Comparison of ENCODE assay signal across 9 cellular contexts in genomic region chr17:12342609-12343248, GRCh38.
DNase-seq lines count a peak whose midpoint lies in the region; ATAC-seq, FAIRE-seq and TF ChIP-seq lines count a peak whose summit lies in the region.
"Had no signal": no experiment of that assay in that cellular context is flagged by ENCODE, and none has a peak within 500 bp of the region (broad histone marks: within the 10 kb centered on the region; RNA-seq: fewer than 3 reads in every experiment).

No MANE protein-coding gene starts in this region.

- H3K4ac ChIP-seq in mesendoderm (ENCODE audit: low read depth, low read length): no peak overlapping the region

- FAIRE-seq in D721Med (lab: Jason Lieb, UNC): no peak

- no peaks in the 10 kb centered on the region for H3K4me1 ChIP-seq in mesendoderm (ENCODE audit: control insufficient read depth, low read depth, low read length)
- H3K4me1 ChIP-seq: HAP-1 had no signal

- no peak overlapping the region for H3K27ac Mint-ChIP-seq in activated naive CD8-positive, alpha-beta T cell treated with anti-CD3 and anti-CD28 coated beads for 36 hours

- no peak overlapping the region for H3K4me3 Mint-ChIP-seq in activated naive CD8-positive, alpha-beta T cell treated with anti-CD3 and anti-CD28 coated beads for 36 hours

- no peaks in the 10 kb centered on the region for H3K27me3 Mint-ChIP-seq in activated naive CD8-positive, alpha-beta T cell treated with anti-CD3 and anti-CD28 coated beads for 36 hours

- no peak overlapping the region for H2BK5ac ChIP-seq in mesendoderm (ENCODE audit: low read length)

- no CpG with 5 or more reads among the region's 7 CpGs for WGBS in mesendoderm (ENCODE audit: extremely low coverage, insufficient coverage, low lambda C conversion rate)

- no peak for DNase-seq in D721Med (ENCODE audit: insufficient read length, low spot score)
- DNase-seq in activated naive CD8-positive, alpha-beta T cell treated with anti-CD3 and anti-CD28 coated beads for 36 hours: peak; percentile 6
- DNase-seq in mesendoderm: peak; percentile 76
- DNase-seq in activated CD8-positive, alpha-beta memory T cell treated with anti-CD3 and anti-CD28 coated beads for 24 hours: no peak
- no peak for DNase-seq in dermis blood vessel endothelial cell

- no peaks in the 10 kb centered on the region for H3K79me2 ChIP-seq in mesendoderm (ENCODE audit: control insufficient read depth, insufficient read depth, low read length)

- no peak overlapping the region for H2BK120ac ChIP-seq in mesendoderm (ENCODE audit: low read depth, low read length)

- no peaks in the 10 kb centered on the region for H3K27me3 ChIP-seq in mesendoderm (ENCODE audit: insufficient read depth, low read length, poor library complexity)

- H3K23ac ChIP-seq in mesendoderm (ENCODE audit: low read length): no peak overlapping the region

- no peak overlapping the region for H4K5ac ChIP-seq in mesendoderm (ENCODE audit: low read length)

- H3K4me3 ChIP-seq in mesendoderm (ENCODE audit: low read length): no peak overlapping the region
- H3K4me3 ChIP-seq: HAP-1 had no signal

- TF ChIP-seq CTCF in D721Med (IDR thresholded peaks at IDR 0.05; ENCODE audit: insufficient read depth, missing control alignments): peak; percentile 32

- no peaks in the 10 kb centered on the region for H3K36me3 Mint-ChIP-seq in activated naive CD8-positive, alpha-beta T cell treated with anti-CD3 and anti-CD28 coated beads for 36 hours

- no peaks in the 10 kb centered on the region for H3K4me1 Mint-ChIP-seq in activated naive CD8-positive, alpha-beta T cell treated with anti-CD3 and anti-CD28 coated beads for 36 hours

- no peak overlapping the region for H3K56ac ChIP-seq in mesendoderm (ENCODE audit: low read length)

- peak; percentile 79 for ATAC-seq in GM19351 (IDR thresholded peaks at IDR 0.05; ENCODE audit: unreplicated experiment)
- ATAC-seq in HG03378 (IDR thresholded peaks at IDR 0.05; ENCODE audit: unreplicated experiment): no peak
- no peak for ATAC-seq in GM21528 (IDR thresholded peaks at IDR 0.05; ENCODE audit: low FRiP score, unreplicated experiment)

- no peak overlapping the region for H4K8ac ChIP-seq in mesendoderm (ENCODE audit: low read depth, low read length)

- no peak overlapping the region for H3K4me2 ChIP-seq in mesendoderm (ENCODE audit: low read length)

- H3K9me3 Mint-ChIP-seq in activated naive CD8-positive, alpha-beta T cell treated with anti-CD3 and anti-CD28 coated beads for 36 hours: peaks cover 3% of the 10 kb centered on the region

- H3K9ac ChIP-seq in mesendoderm (ENCODE audit: low read length): no peak overlapping the region

- no peak overlapping the region for H2AK5ac ChIP-seq in mesendoderm (ENCODE audit: low read length)

- no peak overlapping the region for H3K27ac ChIP-seq in mesendoderm (ENCODE audit: low read depth, low read length)

- H3K36me3 ChIP-seq in mesendoderm (ENCODE audit: control insufficient read depth, insufficient read depth, low read length): no peaks in the 10 kb centered on the region
- H3K36me3 ChIP-seq: HAP-1 had no signal

- H3K18ac ChIP-seq in mesendoderm (ENCODE audit: low read length): no peak overlapping the region

- no peak overlapping the region for H2BK15ac ChIP-seq in mesendoderm (replicated peaks; ENCODE audit: low read depth)

- no peaks in the 10 kb centered on the region for H3K79me1 ChIP-seq in mesendoderm (ENCODE audit: low read length)

Comparison
In these comparisons a context has a peak if more than half of its experiments do, and no peak if none do; other contexts are left out.
1. DNase-seq: peak in activated naive CD8-positive, alpha-beta T cell treated with anti-CD3 and anti-CD28 coated beads for 36 hours (single experiment) and mesendoderm (single experiment); none in D721Med (single experiment), activated CD8-positive, alpha-beta memory T cell treated with anti-CD3 and anti-CD28 coated beads for 24 hours (single experiment) and dermis blood vessel endothelial cell (single experiment).